ENCODE assay signal across 8 cellular contexts in genomic region chr1:160097911-160098851, GRCh38. TPM values are rescaled to one million over a fixed set of nuclear protein-coding genes. Genes with fewer than 3 reads are reported as not detected.
A peak's percentile ranks its signal among the peaks of the same experiment; 100 is the strongest.
DNase-seq lines count a peak whose midpoint lies in the region; ATAC-seq and TF ChIP-seq lines count a peak whose summit lies in the region.

Gene IGSF8, minus strand, starts transcription at chr1:160098619. Its CDS starts 147 bp downstream, at chr1:160098472.

- DNase-seq in NCI-H2171 treated with DMSO at 0.1 percent for 48 hours (lab: John Stamatoyannopoulos, UW) (peak; percentile 94), NCI-H2171 (lab: John Stamatoyannopoulos, UW) (no peak), NCI-H345 (lab: John Stamatoyannopoulos, UW) (peak; percentile 98), chondrocyte (ENCODE audit: low spot score) (peak; percentile 87), left colon (peak; percentile 94 to 98)
- DNase-seq in activated CD4-positive, alpha-beta T cell treated with anti-CD3 and anti-CD28 coated beads for 24 hours (ENCODE audit: low read depth in 2 of 2), result peak; percentile 88 to 91
- peak; percentile 91 for DNase-seq in stimulated activated CD4-positive, alpha-beta T cell treated with anti-CD3 and anti-CD28 coated beads, Interleukin-1b, Interleukin-23, amount 100 ng/mL, for 48 hours

- no peak for TF ChIP-seq CTCF in chondrocyte (IDR thresholded peaks at IDR 0.05)

- intact Hi-C loops in left colon (cut with DNase I, micrococcal nuclease), result no loop called here

- peak; percentile 51 for ATAC-seq in HG03045 (IDR thresholded peaks at IDR 0.05; ENCODE audit: unreplicated experiment)
- ATAC-seq in left colon, result peak; percentile 72

- H3K4me3 Mint-ChIP-seq in chondrocyte (ENCODE audit: unreplicated experiment), result peak within 1 kb of the TSS; percentile 71

- H3K4me1 Mint-ChIP-seq in chondrocyte (ENCODE audit: low read depth), result peaks cover 32% of the 10 kb centered on the region

- H3K9me3 Mint-ChIP-seq in chondrocyte (ENCODE audit: low read depth), result no peaks in the 10 kb centered on the region

- peak within 1 kb of the TSS; percentile 54 for H3K27ac Mint-ChIP-seq in chondrocyte (ENCODE audit: unreplicated experiment)

- H3K27me3 Mint-ChIP-seq in chondrocyte (ENCODE audit: low read depth), result no peaks in the 10 kb centered on the region

- H3K36me3 Mint-ChIP-seq in chondrocyte (ENCODE audit: low read depth), result no peaks in the 10 kb centered on the region

RNA-seq across cellular contexts. Expression of gene IGSF8, which starts in this region (rescaled TPM):
- total RNA-seq in chondrocyte (19.5 to 27.3 TPM (median 25.3 TPM) in 3 replicates), left colon (10 to 100 TPM; 57.6 to 64.0 TPM)
